9 cellular contexts compared by ENCODE assay signal in genomic region chr6:118968416-118968815, GRCh38. TPM values are rescaled to one million over a fixed set of nuclear protein-coding genes. Genes with fewer than 3 reads are reported as not detected.
DNase-seq lines count a peak whose midpoint lies in the region; ATAC-seq and TF ChIP-seq lines count a peak whose summit lies in the region.
"Had no signal": no experiment of that assay in that cellular context is flagged by ENCODE, and none has a peak within 500 bp of the region (broad histone marks: within the 10 kb centered on the region; RNA-seq: fewer than 3 reads in every experiment).

No MANE protein-coding gene starts in this region.

- H3K4me3 ChIP-seq in HFF-Myc (replicated peaks; ENCODE audit: low read depth, low read length): no peak overlapping the region
- H3K4me3 ChIP-seq in stomach: no peak overlapping the region

- no peaks in the 10 kb centered on the region for H3K9me3 ChIP-seq in stomach

- no peaks in the 10 kb centered on the region for H3K27me3 Mint-ChIP-seq in WTC11 (ENCODE audit: low read depth)
- no peaks in the 10 kb centered on the region for H3K27me3 Mint-ChIP-seq in stimulated activated memory B cell treated with anti-CD40 and anti-IgM and Interleukin-4, amounts not matched to agents 10 μg/mL and 1 μg/mL and 100 μg/mL, for 72 hours

- intact Hi-C loops in stomach (cut with DNase I; ENCODE audit: low total_unique reads): no loop called here

- H3K27ac ChIP-seq in stomach: no peak overlapping the region

- H3K36me3 ChIP-seq in stomach: no peaks in the 10 kb centered on the region

- H3K4me1 Mint-ChIP-seq in WTC11: peaks cover 21% of the 10 kb centered on the region
- no peaks in the 10 kb centered on the region for H3K4me1 Mint-ChIP-seq in stimulated activated memory B cell treated with anti-CD40 and anti-IgM and Interleukin-4, amounts not matched to agents 10 μg/mL and 1 μg/mL and 100 μg/mL, for 72 hours

- H3K9me3 Mint-ChIP-seq in WTC11: no peaks in the 10 kb centered on the region
- H3K9me3 Mint-ChIP-seq in stimulated activated memory B cell treated with anti-CD40 and anti-IgM and Interleukin-4, amounts not matched to agents 10 μg/mL and 1 μg/mL and 100 μg/mL, for 72 hours: no peaks in the 10 kb centered on the region

- no peak overlapping the region for H3K27ac Mint-ChIP-seq in WTC11
- H3K27ac Mint-ChIP-seq in stimulated activated memory B cell treated with anti-CD40 and anti-IgM and Interleukin-4, amounts not matched to agents 10 μg/mL and 1 μg/mL and 100 μg/mL, for 72 hours: no peak overlapping the region

- WGBS in stomach, 5 donors: 19 to 27% (median 23%) methylated on average over 2 of the region's 2 CpGs

- H3K4me1 ChIP-seq in stomach: no peaks in the 10 kb centered on the region

- no peaks in the 10 kb centered on the region for H3K27me3 ChIP-seq in stomach

- peak; percentile 4 for DNase-seq in AG08395 (ENCODE audit: low spot score)
- no peak for DNase-seq in HFF-Myc (ENCODE audit: extremely low read depth, low read depth)
- no peak for DNase-seq in WTC11 (ENCODE audit: low spot score)
- DNase-seq in left lobe of liver (ENCODE audit: low spot score): no peak
- no peak for DNase-seq in KG1 (lab: John Stamatoyannopoulos, UW)
- DNase-seq in stomach: no peak
- DNase-seq: NCI-H510A had no signal

- no peak for TF ChIP-seq POLR2A in stomach (IDR thresholded peaks at IDR 0.05)

- no peak for TF ChIP-seq EP300 in stomach (IDR thresholded peaks at IDR 0.05)

- ATAC-seq in WTC11 (peak; percentile 32; the same call in 1 of the 2 replicates), left lobe of liver (peak; percentile 81), HG03097 (IDR thresholded peaks at IDR 0.05; ENCODE audit: low FRiP score, unreplicated experiment) (no peak)
- no peak for ATAC-seq in stimulated activated memory B cell treated with anti-CD40 and anti-IgM and Interleukin-4, amounts not matched to agents 10 μg/mL and 1 μg/mL and 100 μg/mL, for 72 hours

- TF ChIP-seq CTCF in HFF-Myc (IDR thresholded peaks at IDR 0.05; ENCODE audit: low read depth, low read length, missing control alignments) (peak; percentile 7), WTC11 (IDR thresholded peaks at IDR 0.05) (no peak), stomach (IDR thresholded peaks at IDR 0.05) (peak in 1 of 7 experiments; percentile 23)

- CTCF ChIA-PET in WTC11 (lab: Charles Lee): interaction anchor here (0.7 to 3.6 kb wide), 6 partner anchors 12 to 165 kb away, joined by 3 to 67 read pairs (median 4); no protein-coding TSS in a partner anchor

- POLR2A ChIA-PET in WTC11 (lab: Charles Lee): interaction anchor here (0.7 kb wide), 2 partner anchors 92 to 160 kb away, joined by 3 read pairs; no protein-coding TSS in a partner anchor

- H3K4me3 Mint-ChIP-seq in WTC11: no peak overlapping the region
- no peak overlapping the region for H3K4me3 Mint-ChIP-seq in stimulated activated memory B cell treated with anti-CD40 and anti-IgM and Interleukin-4, amounts not matched to agents 10 μg/mL and 1 μg/mL and 100 μg/mL, for 72 hours

- no peaks in the 10 kb centered on the region for H3K36me3 Mint-ChIP-seq in WTC11
- H3K36me3 Mint-ChIP-seq in stimulated activated memory B cell treated with anti-CD40 and anti-IgM and Interleukin-4, amounts not matched to agents 10 μg/mL and 1 μg/mL and 100 μg/mL, for 72 hours: no peaks in the 10 kb centered on the region

TF ChIP-seq in WTC11, 78 proteins besides CTCF, POLR2A, EP300 and RAD21:
- TF ChIP-seq ZNF138 (CRISPR knock-in tag; conservative IDR thresholded peaks at IDR 0.05): no peak
TF ChIP-seq in WTC11: peak in this region for 0.

RNA-seq across cellular contexts. Expression of gene MCM9, which starts 33.5 kb away (rescaled TPM):
- total RNA-seq in WTC11 (2021): 11.2 to 14.9 TPM (median 12.3 TPM) in 3 replicates
- 5.1 TPM for total RNA-seq in left lobe of liver
- total RNA-seq in stomach: 10 to 100 TPM in 4 of 5 donors, under 1 TPM in 1; 0.29 to 85.7 (median 30.1) TPM
- 1 to 10 TPM; 2.0 to 4.1 (median 3.4) TPM for polyA plus RNA-seq in stomach

Comparison
In these comparisons a context has a peak if more than half of its experiments do, and no peak if none do; other contexts are left out.
1. ATAC-seq: peak in WTC11 (single experiment) and left lobe of liver (single experiment); none in HG03097 (single experiment) and stimulated activated memory B cell treated with anti-CD40 and anti-IgM and Interleukin-4, amounts not matched to agents 10 μg/mL and 1 μg/mL and 100 μg/mL, for 72 hours (single experiment).